8 cellular contexts compared by ENCODE assay signal in genomic region chr11:63769719-63770443, GRCh38. TPM values are rescaled to one million over a fixed set of nuclear protein-coding genes. Genes with fewer than 3 reads are reported as not detected.
DNase-seq lines count a peak whose midpoint lies in the region; ATAC-seq lines count a peak whose summit lies in the region.

No MANE protein-coding gene starts in this region.

- no peaks in the 10 kb centered on the region for H3K9me3 Mint-ChIP-seq in activated CD4-positive, alpha-beta memory T cell treated with anti-CD3 and anti-CD28 coated beads, Interleukin-2, amount 10 ng/mL, durations not matched to agents 7 days and 5 days
- no peaks in the 10 kb centered on the region for H3K9me3 Mint-ChIP-seq in stimulated activated effector memory CD8-positive, alpha-beta T cell treated with anti-CD3 and anti-CD28 coated beads, Interleukin-12 subunit alpha, Interleukin-12 subunit beta, amount 100 ng/mL, for 72 hours

- peaks cover 18% of the 10 kb centered on the region for H3K27me3 ChIP-seq in iPS-15b (ENCODE audit: control insufficient read depth, insufficient read depth, low read length)

- H3K9ac ChIP-seq in iPS-15b (ENCODE audit: low read depth, low read length), result no peak overlapping the region

- peaks cover 6% of the 10 kb centered on the region for H3K4me1 ChIP-seq in iPS-15b (ENCODE audit: control insufficient read depth, insufficient read depth, low read length)

- H3K4me3 Mint-ChIP-seq in activated CD4-positive, alpha-beta memory T cell treated with anti-CD3 and anti-CD28 coated beads, Interleukin-2, amount 10 ng/mL, durations not matched to agents 7 days and 5 days, result peak overlapping the region; percentile 54
- peak overlapping the region; percentile 38 for H3K4me3 Mint-ChIP-seq in stimulated activated effector memory CD8-positive, alpha-beta T cell treated with anti-CD3 and anti-CD28 coated beads, Interleukin-12 subunit alpha, Interleukin-12 subunit beta, amount 100 ng/mL, for 72 hours

- H3K9me3 ChIP-seq in iPS-15b (ENCODE audit: control insufficient read depth, insufficient read depth, low read length), result no peaks in the 10 kb centered on the region

- H3K27ac Mint-ChIP-seq in activated CD4-positive, alpha-beta memory T cell treated with anti-CD3 and anti-CD28 coated beads, Interleukin-2, amount 10 ng/mL, durations not matched to agents 7 days and 5 days, result no peak overlapping the region
- H3K27ac Mint-ChIP-seq in stimulated activated effector memory CD8-positive, alpha-beta T cell treated with anti-CD3 and anti-CD28 coated beads, Interleukin-12 subunit alpha, Interleukin-12 subunit beta, amount 100 ng/mL, for 72 hours, result no peak overlapping the region

- CTCF ChIA-PET in activated CD4-positive, alpha-beta memory T cell treated with anti-CD3 and anti-CD28 coated beads, Interleukin-2, amount 10 ng/mL, durations not matched to agents 7 days and 5 days (lab: Charles Lee), result interaction anchor here (1.4 to 3.0 kb wide), 4 partner anchors 9 to 176 kb away, joined by 3 to 17 read pairs (median 6); no protein-coding TSS in a partner anchor

- H3K27me3 Mint-ChIP-seq in activated CD4-positive, alpha-beta memory T cell treated with anti-CD3 and anti-CD28 coated beads, Interleukin-2, amount 10 ng/mL, durations not matched to agents 7 days and 5 days, result peaks cover 34% of the 10 kb centered on the region

- peaks cover 13% of the 10 kb centered on the region for H3K4me1 Mint-ChIP-seq in activated CD4-positive, alpha-beta memory T cell treated with anti-CD3 and anti-CD28 coated beads, Interleukin-2, amount 10 ng/mL, durations not matched to agents 7 days and 5 days
- peaks cover 21% of the 10 kb centered on the region for H3K4me1 Mint-ChIP-seq in stimulated activated effector memory CD8-positive, alpha-beta T cell treated with anti-CD3 and anti-CD28 coated beads, Interleukin-12 subunit alpha, Interleukin-12 subunit beta, amount 100 ng/mL, for 72 hours

- peak overlapping the region; percentile 46 for H3K4me3 ChIP-seq in iPS-15b (ENCODE audit: low read depth, low read length)

- POLR2A ChIA-PET in activated CD4-positive, alpha-beta memory T cell treated with anti-CD3 and anti-CD28 coated beads, Interleukin-2, amount 10 ng/mL, durations not matched to agents 7 days and 5 days (lab: Charles Lee), result no interaction called here

- DNase-seq in NCI-H748 (lab: John Stamatoyannopoulos, UW; ENCODE audit: unreplicated experiment) (peak; percentile 54), NCI-H748 treated with DMSO at 0.1 percent for 48 hours (lab: John Stamatoyannopoulos, UW) (no peak), NCI-H2029 (lab: John Stamatoyannopoulos, UW) (no peak), KBM-7 (no peak)
- DNase-seq in activated CD4-positive, alpha-beta memory T cell treated with anti-CD3 and anti-CD28 coated beads, Interleukin-2, amount 10 ng/mL, durations not matched to agents 7 days and 5 days, result no peak
- no peak for DNase-seq in stimulated activated effector memory CD8-positive, alpha-beta T cell treated with anti-CD3 and anti-CD28 coated beads, Interleukin-12 subunit alpha, Interleukin-12 subunit beta, amount 100 ng/mL, for 72 hours (ENCODE audit: low spot score in 2 of 2)

- H3K36me3 Mint-ChIP-seq in activated CD4-positive, alpha-beta memory T cell treated with anti-CD3 and anti-CD28 coated beads, Interleukin-2, amount 10 ng/mL, durations not matched to agents 7 days and 5 days (ENCODE audit: low read depth), result no peaks in the 10 kb centered on the region
- peaks cover 7% of the 10 kb centered on the region for H3K36me3 Mint-ChIP-seq in stimulated activated effector memory CD8-positive, alpha-beta T cell treated with anti-CD3 and anti-CD28 coated beads, Interleukin-12 subunit alpha, Interleukin-12 subunit beta, amount 100 ng/mL, for 72 hours

- H3K36me3 ChIP-seq in iPS-15b (ENCODE audit: control insufficient read depth, insufficient read depth, low read length), result no peaks in the 10 kb centered on the region

- in situ Hi-C loops in KBM-7 (cut with MboI; ENCODE audit: low pct_unique_long_range_greater_than_20kb, low sequenced_read_pairs), result no loop called here

- no peak for ATAC-seq in stimulated activated effector memory CD8-positive, alpha-beta T cell treated with anti-CD3 and anti-CD28 coated beads, Interleukin-12 subunit alpha, Interleukin-12 subunit beta, amount 100 ng/mL, for 72 hours
- no peak for ATAC-seq in GM19452 (IDR thresholded peaks at IDR 0.05; ENCODE audit: unreplicated experiment)

RNA-seq across cellular contexts. Expression of gene ZFTA, which starts 1.3 kb away (rescaled TPM):
- total RNA-seq in activated CD4-positive, alpha-beta memory T cell treated with anti-CD3 and anti-CD28 coated beads, Interleukin-2, amount 10 ng/mL, durations not matched to agents 7 days and 5 days, result 1 to 10 TPM; 1.1 to 1.7 TPM

RNA-seq across cellular contexts. Expression of gene SPINDOC, which starts 43.4 kb away (rescaled TPM):
- 10 to 100 TPM; 33.2 to 37.2 TPM for total RNA-seq in activated CD4-positive, alpha-beta memory T cell treated with anti-CD3 and anti-CD28 coated beads, Interleukin-2, amount 10 ng/mL, durations not matched to agents 7 days and 5 days
